ENCODE assay signal across 1 cellular context in genomic region chr16:1706386-1707192, GRCh38.
TF ChIP-seq lines count a peak whose summit lies in the region.

No MANE protein-coding gene starts in this region.

TF ChIP-seq in HepG2, 621 proteins besides CTCF, POLR2A, EP300 and RAD21 (continued from another document):
- TF ChIP-seq, protein P1, sequence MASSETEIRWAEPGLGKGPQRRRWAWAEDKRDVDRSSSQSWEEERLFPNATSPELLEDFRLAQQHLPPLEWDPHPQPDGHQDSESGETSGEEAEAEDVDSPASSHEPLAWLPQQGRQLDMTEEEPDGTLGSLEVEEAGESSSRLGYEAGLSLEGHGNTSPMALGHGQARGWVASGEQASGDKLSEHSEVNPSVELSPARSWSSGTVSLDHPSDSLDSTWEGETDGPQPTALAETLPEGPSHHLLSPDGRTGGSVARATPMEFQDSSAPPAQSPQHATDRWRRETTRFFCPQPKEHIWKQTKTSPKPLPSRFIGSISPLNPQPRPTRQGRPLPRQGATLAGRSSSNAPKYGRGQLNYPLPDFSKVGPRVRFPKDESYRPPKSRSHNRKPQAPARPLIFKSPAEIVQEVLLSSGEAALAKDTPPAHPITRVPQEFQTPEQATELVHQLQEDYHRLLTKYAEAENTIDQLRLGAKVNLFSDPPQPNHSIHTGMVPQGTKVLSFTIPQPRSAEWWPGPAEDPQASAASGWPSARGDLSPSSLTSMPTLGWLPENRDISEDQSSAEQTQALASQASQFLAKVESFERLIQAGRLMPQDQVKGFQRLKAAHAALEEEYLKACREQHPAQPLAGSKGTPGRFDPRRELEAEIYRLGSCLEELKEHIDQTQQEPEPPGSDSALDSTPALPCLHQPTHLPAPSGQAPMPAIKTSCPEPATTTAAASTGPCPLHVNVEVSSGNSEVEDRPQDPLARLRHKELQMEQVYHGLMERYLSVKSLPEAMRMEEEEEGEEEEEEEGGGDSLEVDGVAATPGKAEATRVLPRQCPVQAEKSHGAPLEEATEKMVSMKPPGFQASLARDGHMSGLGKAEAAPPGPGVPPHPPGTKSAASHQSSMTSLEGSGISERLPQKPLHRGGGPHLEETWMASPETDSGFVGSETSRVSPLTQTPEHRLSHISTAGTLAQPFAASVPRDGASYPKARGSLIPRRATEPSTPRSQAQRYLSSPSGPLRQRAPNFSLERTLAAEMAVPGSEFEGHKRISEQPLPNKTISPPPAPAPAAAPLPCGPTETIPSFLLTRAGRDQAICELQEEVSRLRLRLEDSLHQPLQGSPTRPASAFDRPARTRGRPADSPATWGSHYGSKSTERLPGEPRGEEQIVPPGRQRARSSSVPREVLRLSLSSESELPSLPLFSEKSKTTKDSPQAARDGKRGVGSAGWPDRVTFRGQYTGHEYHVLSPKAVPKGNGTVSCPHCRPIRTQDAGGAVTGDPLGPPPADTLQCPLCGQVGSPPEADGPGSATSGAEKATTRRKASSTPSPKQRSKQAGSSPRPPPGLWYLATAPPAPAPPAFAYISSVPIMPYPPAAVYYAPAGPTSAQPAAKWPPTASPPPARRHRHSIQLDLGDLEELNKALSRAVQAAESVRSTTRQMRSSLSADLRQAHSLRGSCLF (CRISPR knock-in tag; IDR thresholded peaks at IDR 0.05; ENCODE audit: borderline replicate concordance): no peak
